In genomic region chr13:110418944-110419343, GRCh38 we compare ENCODE assay signal across 21 cellular contexts.
A peak's percentile ranks its signal among the peaks of the same experiment; 100 is the strongest.
DNase-seq lines count a peak whose midpoint lies in the region; ATAC-seq and TF ChIP-seq lines count a peak whose summit lies in the region.
"Had no signal": no experiment of that assay in that cellular context is flagged by ENCODE, and none has a peak within 500 bp of the region (broad histone marks: within the 10 kb centered on the region; RNA-seq: fewer than 3 reads in every experiment).

No MANE protein-coding gene starts in this region.

- H2AFZ ChIP-seq in smooth muscle cell (ENCODE audit: low read depth): no peak overlapping the region

- no peak for TF ChIP-seq CTCF in right atrium auricular region (IDR thresholded peaks at IDR 0.05)
- no peak for TF ChIP-seq CTCF in smooth muscle cell (IDR thresholded peaks at IDR 0.05; ENCODE audit: borderline replicate concordance, insufficient read depth, poor library complexity, severe bottlenecking)
- no peak for TF ChIP-seq CTCF in type B pancreatic cell (conservative IDR thresholded peaks at IDR 0.05)

- peak overlapping the region; percentile 72 for H3K4me2 ChIP-seq in smooth muscle cell

- DNase-seq in SW480 (ENCODE audit: low spot score) (peak; percentile 81), right atrium auricular region (ENCODE audit: low spot score) (peak; percentile 57), smooth muscle cell (lab: John Stamatoyannopoulos, UW; ENCODE audit: unreplicated experiment) (no peak), SIG-M5 treated with dmso at 0.1 percent for 504 hours (lab: John Stamatoyannopoulos, UW; ENCODE audit: unreplicated experiment) (no peak), type B pancreatic cell (ENCODE audit: extremely low spot score, unreplicated experiment) (no peak), DMS153 treated with DMSO at 0.1 percent for 48 hours (lab: John Stamatoyannopoulos, UW; ENCODE audit: unreplicated experiment) (no peak), SHP77 (lab: John Stamatoyannopoulos, UW) (no peak)
- DNase-seq: activated CD8-positive, alpha-beta memory T cell treated with anti-CD3 and anti-CD28 coated beads, Interleukin-2, amount 50 U/mL, for 48 hours; DMS79 treated with DMSO at 0.1 percent for 48 hours; GOT3; hippocampal formation; NCI-H446; nucleus accumbens; OCI-M1 had no signal

- peak overlapping the region; percentile 62 for H3K9ac ChIP-seq in smooth muscle cell (ENCODE audit: low read depth)

- no peak overlapping the region for H3K4me3 Mint-ChIP-seq in type B pancreatic cell
- H3K4me3 Mint-ChIP-seq: activated naive CD8-positive, alpha-beta T cell; central memory CD8-positive, alpha-beta T cell had no signal

- WGBS in smooth muscle cell (ENCODE audit: low lambda C conversion rate): 43% methylated on average over 9 of the region's 9 CpGs

- peak; percentile 23 for ATAC-seq in GM18907 (IDR thresholded peaks at IDR 0.05; ENCODE audit: unreplicated experiment)
- ATAC-seq: activated CD4-positive, CD25-positive, alpha-beta regulatory T cell treated with anti-CD3 and anti-CD28 coated beads, Interleukin-2, amount 50 U/mL, for 24 hours; K562 had no signal

- H3K9me3 Mint-ChIP-seq in type B pancreatic cell: no peaks in the 10 kb centered on the region
- H3K9me3 Mint-ChIP-seq: central memory CD8-positive, alpha-beta T cell had no signal

- no peak overlapping the region for H3K27ac Mint-ChIP-seq in type B pancreatic cell
- H3K27ac Mint-ChIP-seq: activated naive CD8-positive, alpha-beta T cell had no signal

- H3F3A ChIP-seq in smooth muscle cell (ENCODE audit: low read depth): peaks cover 74% of the 10 kb centered on the region

- H3K27ac ChIP-seq in right atrium auricular region: peak overlapping the region; percentile 93
- H3K27ac ChIP-seq in smooth muscle cell (ENCODE audit: low read depth): peak overlapping the region; percentile 92
- H3K27ac ChIP-seq: suprapubic skin had no signal

- no peaks in the 10 kb centered on the region for H3K27me3 Mint-ChIP-seq in type B pancreatic cell

- H3K4me3 ChIP-seq in right atrium auricular region (no peak overlapping the region), smooth muscle cell (no peak overlapping the region)
- H3K4me3 ChIP-seq: K562, lung, suprapubic skin had no signal

- H3K79me2 ChIP-seq in smooth muscle cell (ENCODE audit: low read depth): peaks cover 45% of the 10 kb centered on the region

- no peaks in the 10 kb centered on the region for H3K9me3 ChIP-seq in right atrium auricular region
- no peaks in the 10 kb centered on the region for H3K9me3 ChIP-seq in smooth muscle cell (replicated peaks; ENCODE audit: low read depth)
- H3K9me3 ChIP-seq: suprapubic skin had no signal

- H4K20me1 ChIP-seq in smooth muscle cell (ENCODE audit: low read depth): no peaks in the 10 kb centered on the region

- H3K4me1 ChIP-seq in right atrium auricular region (peaks cover 0 to 79% of the 10 kb centered on the region in 2 donors), smooth muscle cell (ENCODE audit: low read depth) (peaks cover 43% of the 10 kb centered on the region)

- H3K36me3 ChIP-seq in right atrium auricular region: peaks cover 5% of the 10 kb centered on the region
- no peaks in the 10 kb centered on the region for H3K36me3 ChIP-seq in smooth muscle cell (ENCODE audit: low read depth)
- H3K36me3 ChIP-seq: suprapubic skin had no signal

- no peaks in the 10 kb centered on the region for H3K27me3 ChIP-seq in right atrium auricular region
- no peaks in the 10 kb centered on the region for H3K27me3 ChIP-seq in smooth muscle cell (ENCODE audit: low read depth)
- H3K27me3 ChIP-seq: suprapubic skin had no signal

- peaks cover 16% of the 10 kb centered on the region for H3K36me3 Mint-ChIP-seq in type B pancreatic cell
- H3K36me3 Mint-ChIP-seq: activated naive CD8-positive, alpha-beta T cell had no signal

- peaks cover 4% of the 10 kb centered on the region for H3K4me1 Mint-ChIP-seq in type B pancreatic cell (ENCODE audit: unreplicated experiment)

Comparison
In these comparisons a context has a peak if more than half of its experiments do, and no peak if none do; other contexts are left out.
1. DNase-seq: peak in SW480 (single experiment) and right atrium auricular region (single experiment); none in smooth muscle cell (single experiment), SIG-M5 treated with dmso at 0.1 percent for 504 hours (single experiment), type B pancreatic cell (single experiment), DMS153 treated with DMSO at 0.1 percent for 48 hours (single experiment) and SHP77 (0 of 2).